In the genomic region with DNA sequence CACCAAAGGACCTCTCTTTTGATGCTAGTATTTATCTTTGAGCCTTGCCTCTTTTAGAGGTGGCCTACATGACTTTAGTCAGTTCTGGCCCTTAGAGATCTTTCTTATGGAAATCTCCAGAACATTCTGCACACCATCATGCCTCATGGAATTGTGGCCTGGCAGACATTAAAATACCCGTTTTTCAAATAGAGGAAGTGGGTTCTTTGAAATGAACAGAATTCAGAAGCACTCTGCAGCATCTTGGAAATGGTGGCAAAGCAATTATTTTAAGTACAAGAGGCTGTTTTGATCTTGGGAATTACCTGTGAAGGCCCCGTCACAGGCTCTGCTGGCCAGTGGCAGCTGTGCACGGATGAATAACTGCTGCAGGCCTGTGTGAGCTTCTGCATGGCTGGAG, we compare ENCODE assay signal across 30 cellular contexts. TPM values are rescaled to one million over a fixed set of nuclear protein-coding genes. Genes with fewer than 3 reads are reported as not detected.
"Had no signal": no experiment of that assay in that cellular context is flagged by ENCODE, and none has a peak within 500 bp of the region (broad histone marks: within the 10 kb centered on the region; RNA-seq: fewer than 3 reads in every experiment).

No MANE protein-coding gene starts in this region.

- H3K27me3 ChIP-seq: heart left ventricle, neural progenitor cell, sigmoid colon, thyroid gland, upper lobe of left lung had no signal

- H3K27ac Mint-ChIP-seq: activated CD4-positive, alpha-beta T cell treated with anti-CD3 and anti-CD28 coated beads for 36 hours; activated CD8-positive, alpha-beta memory T cell treated with anti-CD3 and anti-CD28 coated beads, Interleukin-2, amount 10 ng/mL, durations not matched to agents 7 days and 5 days; activated CD8-positive, alpha-beta T cell treated with anti-CD3 and anti-CD28 coated beads, Interleukin-2, amount 10 ng/mL, durations not matched to agents 7 days and 5 days; activated naive CD4-positive, alpha-beta T cell treated with anti-CD3 and anti-CD28 coated beads, Interleukin-2, amount 50 U/mL, for 72 hours; immature natural killer cell; natural killer cell; neural progenitor cell; stimulated activated effector memory CD8-positive, alpha-beta T cell treated with anti-CD3 and anti-CD28 coated beads, Interleukin-12 subunit alpha, Interleukin-12 subunit beta, amount 100 ng/mL, for 72 hours; stimulated activated naive CD8-positive, alpha-beta T cell treated with anti-CD3 and anti-CD28 coated beads, Interleukin-15, amount 100 ng/mL, for 72 hours; T-helper 2 cell treated with Interferon-gamma antibody and Interleukin-4, amounts not matched to agents 5 μg/mL and 100 μg/mL, for 36 hours had no signal

- H3K4me3 Mint-ChIP-seq: activated CD4-positive, alpha-beta T cell treated with anti-CD3 and anti-CD28 coated beads for 36 hours; activated CD8-positive, alpha-beta memory T cell treated with anti-CD3 and anti-CD28 coated beads, Interleukin-2, amount 10 ng/mL, durations not matched to agents 7 days and 5 days; activated CD8-positive, alpha-beta T cell treated with anti-CD3 and anti-CD28 coated beads, Interleukin-2, amount 10 ng/mL, durations not matched to agents 7 days and 5 days; immature natural killer cell; natural killer cell; neural progenitor cell; stimulated activated effector memory CD8-positive, alpha-beta T cell treated with anti-CD3 and anti-CD28 coated beads, Interleukin-12 subunit alpha, Interleukin-12 subunit beta, amount 100 ng/mL, for 72 hours; stimulated activated naive CD8-positive, alpha-beta T cell treated with anti-CD3 and anti-CD28 coated beads, Interleukin-15, amount 100 ng/mL, for 72 hours; T-helper 2 cell treated with Interferon-gamma antibody and Interleukin-4, amounts not matched to agents 5 μg/mL and 100 μg/mL, for 36 hours had no signal

- DNase-seq: activated CD4-positive, alpha-beta T cell treated with anti-CD3 and anti-CD28 coated beads for 36 hours; activated CD4-positive, CD25-positive, alpha-beta regulatory T cell; activated CD8-positive, alpha-beta memory T cell treated with anti-CD3 and anti-CD28 coated beads, Interleukin-2, amount 10 ng/mL, durations not matched to agents 7 days and 5 days; activated CD8-positive, alpha-beta T cell treated with anti-CD3 and anti-CD28 coated beads, Interleukin-2, amount 10 ng/mL, durations not matched to agents 7 days and 5 days; activated naive CD4-positive, alpha-beta T cell; activated T-cell treated with anti-CD3 and anti-CD28 coated beads, Interleukin-2, amount 50 U/mL, for 48 hours; anterior cingulate cortex; effector CD8-positive, alpha-beta T cell; heart left ventricle; hypothalamus; immature natural killer cell; lower lobe of right lung; mesendoderm; natural killer cell; occipital lobe; psoas muscle; sigmoid colon; small intestine; stimulated activated CD4-positive, alpha-beta T cell treated with anti-CD3 and anti-CD28 coated beads, Interleukin-4, amount 100 ng/mL, for 24 hours; stimulated activated naive CD8-positive, alpha-beta T cell treated with anti-CD3 and anti-CD28 coated beads, Interleukin-15, amount 100 ng/mL, for 72 hours; substantia nigra; thyroid gland had no signal

- ATAC-seq: activated CD4-positive, alpha-beta T cell treated with anti-CD3 and anti-CD28 coated beads for 36 hours; activated CD8-positive, alpha-beta memory T cell treated with anti-CD3 and anti-CD28 coated beads, Interleukin-2, amount 10 ng/mL, durations not matched to agents 7 days and 5 days; activated CD8-positive, alpha-beta T cell treated with anti-CD3 and anti-CD28 coated beads, Interleukin-2, amount 10 ng/mL, durations not matched to agents 7 days and 5 days; activated naive CD4-positive, alpha-beta T cell treated with anti-CD3 and anti-CD28 coated beads, Interleukin-2, amount 50 U/mL, for 72 hours; lower lobe of right lung; natural killer cell; psoas muscle; stimulated activated effector memory CD8-positive, alpha-beta T cell treated with anti-CD3 and anti-CD28 coated beads, Interleukin-12 subunit alpha, Interleukin-12 subunit beta, amount 100 ng/mL, for 72 hours; stimulated activated naive CD8-positive, alpha-beta T cell treated with anti-CD3 and anti-CD28 coated beads, Interleukin-15, amount 100 ng/mL, for 72 hours had no signal

- H3K4me3 ChIP-seq: heart left ventricle, lower lobe of right lung, neural progenitor cell, psoas muscle, sigmoid colon, thyroid gland, upper lobe of left lung had no signal

- H3K27me3 Mint-ChIP-seq: activated CD8-positive, alpha-beta memory T cell treated with anti-CD3 and anti-CD28 coated beads, Interleukin-2, amount 10 ng/mL, durations not matched to agents 7 days and 5 days; stimulated activated naive CD8-positive, alpha-beta T cell treated with anti-CD3 and anti-CD28 coated beads, Interleukin-15, amount 100 ng/mL, for 72 hours had no signal

- H3K4me1 ChIP-seq: heart left ventricle, lower lobe of right lung, parathyroid adenoma, psoas muscle, thyroid gland, upper lobe of left lung had no signal

- H3K4me1 Mint-ChIP-seq: activated CD8-positive, alpha-beta memory T cell treated with anti-CD3 and anti-CD28 coated beads, Interleukin-2, amount 10 ng/mL, durations not matched to agents 7 days and 5 days; immature natural killer cell; natural killer cell; stimulated activated effector memory CD8-positive, alpha-beta T cell treated with anti-CD3 and anti-CD28 coated beads, Interleukin-12 subunit alpha, Interleukin-12 subunit beta, amount 100 ng/mL, for 72 hours; stimulated activated naive CD8-positive, alpha-beta T cell treated with anti-CD3 and anti-CD28 coated beads, Interleukin-15, amount 100 ng/mL, for 72 hours had no signal

- H3K9me3 ChIP-seq: heart left ventricle, lower lobe of right lung, psoas muscle, sigmoid colon, thyroid gland, upper lobe of left lung had no signal

- H3K36me3 ChIP-seq: heart left ventricle, lower lobe of right lung, neural progenitor cell, sigmoid colon, thyroid gland, upper lobe of left lung had no signal

- H3K36me3 Mint-ChIP-seq: activated CD8-positive, alpha-beta memory T cell treated with anti-CD3 and anti-CD28 coated beads, Interleukin-2, amount 10 ng/mL, durations not matched to agents 7 days and 5 days; activated naive CD4-positive, alpha-beta T cell treated with anti-CD3 and anti-CD28 coated beads, Interleukin-2, amount 50 U/mL, for 72 hours; immature natural killer cell; natural killer cell; stimulated activated effector memory CD8-positive, alpha-beta T cell treated with anti-CD3 and anti-CD28 coated beads, Interleukin-12 subunit alpha, Interleukin-12 subunit beta, amount 100 ng/mL, for 72 hours had no signal

- H3K27ac ChIP-seq: heart left ventricle, lower lobe of right lung, neural progenitor cell, parathyroid adenoma, psoas muscle, sigmoid colon, thyroid gland, upper lobe of left lung had no signal

- H3K9me3 Mint-ChIP-seq: activated naive CD4-positive, alpha-beta T cell treated with anti-CD3 and anti-CD28 coated beads, Interleukin-2, amount 50 U/mL, for 72 hours; natural killer cell; stimulated activated effector memory CD8-positive, alpha-beta T cell treated with anti-CD3 and anti-CD28 coated beads, Interleukin-12 subunit alpha, Interleukin-12 subunit beta, amount 100 ng/mL, for 72 hours; stimulated activated naive CD8-positive, alpha-beta T cell treated with anti-CD3 and anti-CD28 coated beads, Interleukin-15, amount 100 ng/mL, for 72 hours; T-helper 2 cell treated with Interferon-gamma antibody and Interleukin-4, amounts not matched to agents 5 μg/mL and 100 μg/mL, for 36 hours had no signal

RNA-seq across cellular contexts. Expression of a gene that starts 40.7 kb away (rescaled TPM):
- total RNA-seq: activated CD4-positive, alpha-beta T cell treated with anti-CD3 and anti-CD28 coated beads for 36 hours; activated CD8-positive, alpha-beta memory T cell treated with anti-CD3 and anti-CD28 coated beads, Interleukin-2, amount 10 ng/mL, durations not matched to agents 7 days and 5 days; activated CD8-positive, alpha-beta T cell treated with anti-CD3 and anti-CD28 coated beads, Interleukin-2, amount 10 ng/mL, durations not matched to agents 7 days and 5 days; activated naive CD4-positive, alpha-beta T cell treated with anti-CD3 and anti-CD28 coated beads, Interleukin-2, amount 50 U/mL, for 72 hours; dermis microvascular lymphatic vessel endothelial cell; epithelial cell of proximal tubule had no signal
